In the genomic region with DNA sequence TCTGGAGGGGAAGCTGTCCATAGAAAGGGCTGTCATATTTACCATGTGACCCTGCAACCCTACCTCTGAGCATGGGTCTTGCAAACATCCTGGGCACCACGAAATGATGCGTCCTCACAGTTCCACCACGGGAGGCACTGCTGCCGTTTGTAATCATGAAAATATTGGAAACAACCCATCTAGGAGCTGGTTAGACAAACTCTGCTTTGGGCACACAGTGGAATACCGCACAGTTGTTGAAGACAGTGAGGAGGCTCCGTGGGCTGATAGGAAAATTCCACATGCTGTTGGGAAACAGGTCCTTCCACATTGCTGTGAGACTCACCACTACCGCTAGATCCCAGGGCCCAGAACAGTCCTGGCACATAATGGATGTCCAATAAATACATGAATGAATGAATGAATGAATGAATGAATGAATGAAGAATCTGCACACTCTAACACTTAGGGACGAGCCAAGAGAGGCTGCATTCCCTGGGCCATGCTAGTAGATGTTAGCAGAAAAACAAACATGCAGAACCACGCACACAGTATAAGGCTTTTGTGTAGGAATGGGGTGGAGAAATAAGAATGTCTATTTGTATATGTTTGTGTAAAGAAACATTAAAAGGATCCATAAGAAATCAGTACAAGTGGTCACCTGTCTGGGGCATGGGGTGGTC, we compare ENCODE assay signal across 1 cellular context.
A peak's percentile ranks its signal among the peaks of the same experiment; 100 is the strongest.
TF ChIP-seq lines count a peak whose summit lies in the region.

No MANE protein-coding gene starts in this region.

TF ChIP-seq in K562, 482 proteins besides CTCF, POLR2A, EP300 and RAD21:
- TF ChIP-seq CBX5 (IDR thresholded peaks at IDR 0.05; ENCODE audit: borderline replicate concordance, low read depth): no peak
- no peak for TF ChIP-seq SRSF9 (IDR thresholded peaks at IDR 0.05; ENCODE audit: borderline replicate concordance, low read depth, low read length)
- TF ChIP-seq ZNF134 (CRISPR knock-in tag; conservative IDR thresholded peaks at IDR 0.05): no peak
- peak; percentile 53; the same call in 1 of the 2 replicates for TF ChIP-seq ZNF24 (IDR thresholded peaks at IDR 0.05)
- no peak for TF ChIP-seq TCFL5 (CRISPR knock-in tag; conservative IDR thresholded peaks at IDR 0.05)
- no peak for TF ChIP-seq ZC3H8 (IDR thresholded peaks at IDR 0.05)
